In the genomic region with DNA sequence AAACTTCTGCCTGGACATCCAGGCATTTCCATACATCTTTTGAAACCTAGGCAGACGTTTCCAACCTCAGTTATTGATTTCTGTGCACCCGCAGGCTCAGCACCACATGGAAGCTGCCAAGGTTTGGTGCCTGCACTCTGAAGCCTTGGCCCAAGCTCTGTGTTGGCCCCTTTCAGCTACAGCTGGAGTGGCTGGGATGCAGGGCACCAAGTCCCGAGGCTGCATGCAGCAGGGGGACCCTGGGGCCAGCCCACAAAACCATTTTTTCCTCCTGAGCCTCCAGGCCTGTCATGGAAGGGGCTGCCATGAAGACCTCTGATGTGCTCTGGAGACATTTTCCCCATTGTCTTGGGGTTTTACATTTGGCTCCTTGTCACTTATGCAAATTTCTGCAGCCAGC, we compare ENCODE assay signal across 20 cellular contexts.
"Had no signal": no experiment of that assay in that cellular context is flagged by ENCODE, and none has a peak within 500 bp of the region (broad histone marks: within the 10 kb centered on the region; RNA-seq: fewer than 3 reads in every experiment).

No MANE protein-coding gene starts in this region.

- H3K27ac ChIP-seq: breast epithelium, colonic mucosa, sigmoid colon, tibial nerve had no signal

- H3K4me3 Mint-ChIP-seq: activated CD4-positive, alpha-beta memory T cell treated with anti-CD3 and anti-CD28 coated beads for 36 hours; activated naive CD4-positive, alpha-beta T cell treated with anti-CD3 and anti-CD28 coated beads for 36 hours; activated naive CD8-positive, alpha-beta T cell treated with anti-CD3 and anti-CD28 coated beads, Interleukin-2, amount 10 ng/mL, durations not matched to agents 7 days and 5 days; activated T-cell treated with anti-CD3 and anti-CD28 coated beads, Interleukin-2, amount 50 U/mL, for 72 hours had no signal

- H3K27ac Mint-ChIP-seq: activated CD4-positive, alpha-beta memory T cell treated with anti-CD3 and anti-CD28 coated beads for 36 hours; activated naive CD8-positive, alpha-beta T cell treated with anti-CD3 and anti-CD28 coated beads, Interleukin-2, amount 10 ng/mL, durations not matched to agents 7 days and 5 days had no signal

- H3K27me3 Mint-ChIP-seq: activated CD4-positive, alpha-beta memory T cell treated with anti-CD3 and anti-CD28 coated beads for 36 hours; activated naive CD8-positive, alpha-beta T cell treated with anti-CD3 and anti-CD28 coated beads, Interleukin-2, amount 10 ng/mL, durations not matched to agents 7 days and 5 days had no signal

- H3K9me3 ChIP-seq: colonic mucosa had no signal

- H3K4me3 ChIP-seq: breast epithelium, colonic mucosa, sigmoid colon, smooth muscle cell, tibial nerve had no signal

- H3K27me3 ChIP-seq: breast epithelium, colonic mucosa, sigmoid colon, tibial nerve had no signal

- ATAC-seq: activated T-cell treated with anti-CD3 and anti-CD28 coated beads, Interleukin-2, amount 50 U/mL, for 72 hours had no signal

- H3K4me2 ChIP-seq: smooth muscle cell had no signal

- DNase-seq: activated CD4-positive, alpha-beta memory T cell treated with anti-CD3 and anti-CD28 coated beads for 36 hours; activated CD4-positive, alpha-beta T cell treated with anti-CD3 and anti-CD28 coated beads for 48 hours; activated effector memory CD4-positive, alpha-beta T cell treated with Interleukin-2 at 50 U/mL for 16 hours; activated naive CD4-positive, alpha-beta T cell treated with anti-CD3 and anti-CD28 coated beads for 36 hours; activated naive CD8-positive, alpha-beta T cell treated with anti-CD3 and anti-CD28 coated beads, Interleukin-2, amount 10 ng/mL, durations not matched to agents 7 days and 5 days; activated T-cell treated with anti-CD3 and anti-CD28 coated beads, Interleukin-2, amount 50 U/mL, for 72 hours; amniotic stem cell; colonic mucosa; foreskin fibroblast; nucleus accumbens; posterior cingulate gyrus; sigmoid colon; stimulated activated CD4-positive, alpha-beta T cell treated with anti-CD3 and anti-CD28 coated beads, Interleukin-15, amount 100 ng/mL, for 24 hours; stimulated activated CD4-positive, alpha-beta T cell treated with anti-CD3 and anti-CD28 coated beads, Interleukin-2, amount 100 ng/mL, for 48 hours; stimulated activated CD8-positive, alpha-beta memory T cell treated with anti-CD3 and anti-CD28 coated beads, Interleukin-4, amount 100 ng/mL, for 48 hours; stimulated activated naive CD4-positive, alpha-beta T cell; substantia nigra had no signal

- H3K4me1 ChIP-seq: breast epithelium, colonic mucosa, sigmoid colon, tibial nerve had no signal
